ENCODE assay signal across 17 cellular contexts in genomic region chr1:25790472-25790871, GRCh38. TPM values are rescaled to one million over a fixed set of nuclear protein-coding genes. Genes with fewer than 3 reads are reported as not detected.
DNase-seq lines count a peak whose midpoint lies in the region; ATAC-seq, FAIRE-seq and TF ChIP-seq lines count a peak whose summit lies in the region.
"Had no signal": no experiment of that assay in that cellular context is flagged by ENCODE, and none has a peak within 500 bp of the region (broad histone marks: within the 10 kb centered on the region; RNA-seq: fewer than 3 reads in every experiment).

No MANE protein-coding gene starts in this region.

- in situ Hi-C loops in GM13976 (cut with MboI; ENCODE audit: low sequenced_read_pairs, unreplicated experiment), result no loop called here

- POLR2A ChIA-PET in T-cell (lab: Charles Lee), result no interaction called here

- FAIRE-seq in bronchial epithelial cell (lab: Jason Lieb, UNC) (peak; percentile 79), D721Med (lab: Jason Lieb, UNC) (no peak)
- FAIRE-seq: H1, HTR-8/SVneo had no signal

- TF ChIP-seq CTCF in bronchial epithelial cell (IDR thresholded peaks at IDR 0.05; ENCODE audit: insufficient read depth, low read length, severe bottlenecking), result no peak
- no peak for TF ChIP-seq CTCF in neural crest cell (conservative IDR thresholded peaks at IDR 0.05)
- TF ChIP-seq CTCF in D721Med (IDR thresholded peaks at IDR 0.05; ENCODE audit: insufficient read depth, missing control alignments), result no peak
- no peak for TF ChIP-seq CTCF in GM13976 (IDR thresholded peaks at IDR 0.05; ENCODE audit: borderline replicate concordance, control extremely low read depth, extremely low read depth, insufficient read depth, missing control alignments)

- H3K27me3 Mint-ChIP-seq in CD4-positive, CD25-positive, alpha-beta regulatory T cell, result peaks cover 6% of the 10 kb centered on the region
- H3K27me3 Mint-ChIP-seq in T-cell, result no peaks in the 10 kb centered on the region
- no peaks in the 10 kb centered on the region for H3K27me3 Mint-ChIP-seq in neural crest cell (ENCODE audit: low read depth)
- no peaks in the 10 kb centered on the region for H3K27me3 Mint-ChIP-seq in effector memory CD8-positive, alpha-beta T cell
- H3K27me3 Mint-ChIP-seq in T-helper 2 cell treated with Interferon-gamma antibody and Interleukin-4, amounts not matched to agents 5 μg/mL and 100 μg/mL, for 36 hours (ENCODE audit: low read depth), result peaks cover 28% of the 10 kb centered on the region

- H3K9me3 Mint-ChIP-seq in CD4-positive, CD25-positive, alpha-beta regulatory T cell, result no peaks in the 10 kb centered on the region
- H3K9me3 Mint-ChIP-seq in T-cell, result no peaks in the 10 kb centered on the region
- no peaks in the 10 kb centered on the region for H3K9me3 Mint-ChIP-seq in neural crest cell
- no peaks in the 10 kb centered on the region for H3K9me3 Mint-ChIP-seq in effector memory CD8-positive, alpha-beta T cell
- no peaks in the 10 kb centered on the region for H3K9me3 Mint-ChIP-seq in T-helper 2 cell treated with Interferon-gamma antibody and Interleukin-4, amounts not matched to agents 5 μg/mL and 100 μg/mL, for 36 hours
- H3K9me3 Mint-ChIP-seq: H9 had no signal

- H3K27ac ChIP-seq in CD4-positive, CD25-positive, alpha-beta regulatory T cell (ENCODE audit: insufficient read depth, low read length, poor library complexity, severe bottlenecking), result no peak overlapping the region
- H3K27ac ChIP-seq: BLaER1 treated with 17β-estradiol and CSF1 and Interleukin-3, amounts not matched to agents 10 nM and 100 nM had no signal

- DNase-seq in CD4-positive, CD25-positive, alpha-beta regulatory T cell, result no peak
- no peak for DNase-seq in T-cell
- DNase-seq in bronchial epithelial cell (ENCODE audit: low read depth), result no peak
- no peak for DNase-seq in neural crest cell (ENCODE audit: low read depth, low spot score)
- no peak for DNase-seq in D721Med (ENCODE audit: insufficient read length, low spot score)
- no peak for DNase-seq in effector memory CD8-positive, alpha-beta T cell
- DNase-seq in GM13976 (ENCODE audit: low spot score), result no peak
- no peak for DNase-seq in T-helper 2 cell treated with Interferon-gamma antibody and Interleukin-4, amounts not matched to agents 5 μg/mL and 100 μg/mL, for 36 hours (ENCODE audit: low spot score)
- DNase-seq: Caco-2, DMS153, GDM1, H9, IMR-90 had no signal

- H3K9me3 ChIP-seq in CD4-positive, CD25-positive, alpha-beta regulatory T cell (ENCODE audit: control insufficient read depth in 2 of 2, low read length in 2 of 2), result no peaks in the 10 kb centered on the region
- H3K9me3 ChIP-seq: BLaER1 treated with 17β-estradiol and CSF1 and Interleukin-3, amounts not matched to agents 10 nM and 100 nM; Caco-2 had no signal

- no peak overlapping the region for H3K4me3 Mint-ChIP-seq in CD4-positive, CD25-positive, alpha-beta regulatory T cell
- H3K4me3 Mint-ChIP-seq in T-cell, result no peak overlapping the region
- H3K4me3 Mint-ChIP-seq in neural crest cell, result peak overlapping the region; percentile 58
- H3K4me3 Mint-ChIP-seq in effector memory CD8-positive, alpha-beta T cell, result no peak overlapping the region
- no peak overlapping the region for H3K4me3 Mint-ChIP-seq in T-helper 2 cell treated with Interferon-gamma antibody and Interleukin-4, amounts not matched to agents 5 μg/mL and 100 μg/mL, for 36 hours
- H3K4me3 Mint-ChIP-seq: B cell, H9 had no signal

- H3K4me1 Mint-ChIP-seq in CD4-positive, CD25-positive, alpha-beta regulatory T cell, result peaks cover 4 to 11% (median 5%) of the 10 kb centered on the region in 4 donors
- H3K4me1 Mint-ChIP-seq in T-cell (peaks cover 15 to 18% (median 16%) of the 10 kb centered on the region in 3 donors), neural crest cell (peaks cover 84% of the 10 kb centered on the region)
- no peaks in the 10 kb centered on the region for H3K4me1 Mint-ChIP-seq in effector memory CD8-positive, alpha-beta T cell (ENCODE audit: low read depth in 2 of 2)
- no peaks in the 10 kb centered on the region for H3K4me1 Mint-ChIP-seq in T-helper 2 cell treated with Interferon-gamma antibody and Interleukin-4, amounts not matched to agents 5 μg/mL and 100 μg/mL, for 36 hours (ENCODE audit: low read depth)
- H3K4me1 Mint-ChIP-seq: B cell had no signal

- H3K4me1 ChIP-seq in CD4-positive, CD25-positive, alpha-beta regulatory T cell (ENCODE audit: control insufficient read depth, insufficient read depth, low read length, poor library complexity, severe bottlenecking), result no peaks in the 10 kb centered on the region

- peaks cover 4% of the 10 kb centered on the region for H3K36me3 ChIP-seq in CD4-positive, CD25-positive, alpha-beta regulatory T cell (ENCODE audit: control insufficient read depth, insufficient read depth, low read length)
- H3K36me3 ChIP-seq in bronchial epithelial cell (ENCODE audit: control insufficient read depth, insufficient read depth, low read length), result no peaks in the 10 kb centered on the region
- H3K36me3 ChIP-seq: BLaER1 treated with 17β-estradiol and CSF1 and Interleukin-3, amounts not matched to agents 10 nM and 100 nM had no signal

- H3K27me3 ChIP-seq in CD4-positive, CD25-positive, alpha-beta regulatory T cell (ENCODE audit: control insufficient read depth, insufficient read depth, low read length), result no peaks in the 10 kb centered on the region
- peaks cover 4% of the 10 kb centered on the region for H3K27me3 ChIP-seq in bronchial epithelial cell (ENCODE audit: control insufficient read depth, insufficient read depth, low read length)
- H3K27me3 ChIP-seq: BLaER1 treated with 17β-estradiol and CSF1 and Interleukin-3, amounts not matched to agents 10 nM and 100 nM had no signal

- CTCF ChIA-PET in T-cell (lab: Charles Lee), result no interaction called here

- peaks cover 4% of the 10 kb centered on the region for H3K36me3 Mint-ChIP-seq in CD4-positive, CD25-positive, alpha-beta regulatory T cell
- H3K36me3 Mint-ChIP-seq in T-cell, result peaks cover 14% of the 10 kb centered on the region
- H3K36me3 Mint-ChIP-seq in neural crest cell (ENCODE audit: low read depth), result peaks cover 4% of the 10 kb centered on the region
- peaks cover 17% of the 10 kb centered on the region for H3K36me3 Mint-ChIP-seq in effector memory CD8-positive, alpha-beta T cell (ENCODE audit: insufficient read depth)
- no peaks in the 10 kb centered on the region for H3K36me3 Mint-ChIP-seq in T-helper 2 cell treated with Interferon-gamma antibody and Interleukin-4, amounts not matched to agents 5 μg/mL and 100 μg/mL, for 36 hours (ENCODE audit: low read depth)

- peak overlapping the region in 2 of 3 donors; percentile 51 to 68 for H3K27ac Mint-ChIP-seq in CD4-positive, CD25-positive, alpha-beta regulatory T cell
- H3K27ac Mint-ChIP-seq in T-cell (peak overlapping the region; percentile 57 to 60), neural crest cell (ENCODE audit: unreplicated experiment) (no peak overlapping the region)
- no peak overlapping the region for H3K27ac Mint-ChIP-seq in effector memory CD8-positive, alpha-beta T cell
- H3K27ac Mint-ChIP-seq in T-helper 2 cell treated with Interferon-gamma antibody and Interleukin-4, amounts not matched to agents 5 μg/mL and 100 μg/mL, for 36 hours, result no peak overlapping the region
- H3K27ac Mint-ChIP-seq: B cell had no signal

- no peak overlapping the region for H3K4me3 ChIP-seq in CD4-positive, CD25-positive, alpha-beta regulatory T cell (ENCODE audit: low read depth, low read length)
- H3K4me3 ChIP-seq in bronchial epithelial cell (ENCODE audit: low read depth, low read length), result no peak overlapping the region
- H3K4me3 ChIP-seq: BLaER1 treated with 17β-estradiol and CSF1 and Interleukin-3, amounts not matched to agents 10 nM and 100 nM had no signal

- no peak for ATAC-seq in CD4-positive, CD25-positive, alpha-beta regulatory T cell (ENCODE audit: low read depth in 2 of 2)
- ATAC-seq in T-cell (replicated peaks in 1 of 4), result no peak
- no peak for ATAC-seq in effector memory CD8-positive, alpha-beta T cell (replicated peaks)

RNA-seq across cellular contexts. Expression of gene SELENON, which starts 9.5 kb away (rescaled TPM):
- 19.2 TPM for total RNA-seq in CD4-positive, CD25-positive, alpha-beta regulatory T cell
- 1 to 10 TPM; 1.2 to 2.7 (median 2.0) TPM for polyA plus RNA-seq in CD4-positive, CD25-positive, alpha-beta regulatory T cell
- total RNA-seq in T-cell (10 to 100 TPM; 22.4 to 28.9 (median 25.9) TPM), bronchial epithelial cell (3.4 and 6.4 TPM in 2 replicates), neural crest cell (146 and 148 TPM in 2 replicates)

RNA-seq across cellular contexts. Expression of gene MTFR1L, which starts 29.3 kb away (rescaled TPM):
- total RNA-seq in CD4-positive, CD25-positive, alpha-beta regulatory T cell, result 32.9 TPM
- 10 to 100 TPM; 29.7 to 56.1 (median 32.4) TPM for polyA plus RNA-seq in CD4-positive, CD25-positive, alpha-beta regulatory T cell
- total RNA-seq in T-cell, result 10 to 100 TPM; 39.6 to 48.1 (median 41.6) TPM
- 15.0 and 22.0 TPM in 2 replicates for total RNA-seq in bronchial epithelial cell
- total RNA-seq in neural crest cell, result 61.1 and 68.6 TPM in 2 replicates

Comparison
In these comparisons a context has a peak if more than half of its experiments do, and no peak if none do; other contexts are left out.
1. H3K27ac Mint-ChIP-seq: peak in CD4-positive, CD25-positive, alpha-beta regulatory T cell (2 of 3) and T-cell (2 of 2); none in neural crest cell (single experiment), effector memory CD8-positive, alpha-beta T cell (0 of 2) and T-helper 2 cell treated with Interferon-gamma antibody and Interleukin-4, amounts not matched to agents 5 μg/mL and 100 μg/mL, for 36 hours (single experiment).